In the genomic region with DNA sequence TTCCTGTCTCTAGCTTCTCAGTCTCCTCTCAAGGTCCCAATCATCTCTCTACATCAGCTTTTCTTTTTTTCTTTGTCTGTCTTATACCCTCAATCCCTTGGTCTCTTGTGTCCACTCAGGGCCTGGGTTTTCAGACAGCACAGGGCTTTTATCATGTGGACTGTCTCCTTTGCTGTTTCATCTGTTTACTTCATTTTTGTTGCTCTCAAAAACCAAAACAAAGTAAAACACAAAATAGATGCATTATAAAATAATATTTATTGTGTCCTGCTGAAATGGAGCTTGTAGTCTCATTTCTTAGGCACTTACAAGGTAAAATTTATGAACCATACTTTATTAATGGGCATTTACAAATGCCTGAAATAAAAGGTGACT, we compare ENCODE assay signal across 15 cellular contexts. TPM values are rescaled to one million over a fixed set of nuclear protein-coding genes. Genes with fewer than 3 reads are reported as not detected.
A peak's percentile ranks its signal among the peaks of the same experiment; 100 is the strongest.
DNase-seq lines count a peak whose midpoint lies in the region; ATAC-seq and TF ChIP-seq lines count a peak whose summit lies in the region.
"Had no signal": no experiment of that assay in that cellular context is flagged by ENCODE, and none has a peak within 500 bp of the region (broad histone marks: within the 10 kb centered on the region; RNA-seq: fewer than 3 reads in every experiment).

No MANE protein-coding gene starts in this region.

- peaks cover 5% of the 10 kb centered on the region for H3K36me3 Mint-ChIP-seq in activated T-cell treated with anti-CD3 and anti-CD28 coated beads, Interleukin-2, amount 50 U/mL, for 4 hours (ENCODE audit: insufficient read depth)
- H3K36me3 Mint-ChIP-seq in T-helper 17 cell (ENCODE audit: low read depth), result no peaks in the 10 kb centered on the region

- H3K9me3 ChIP-seq in T-helper 17 cell (ENCODE audit: control insufficient read depth, low read length, poor library complexity, severe bottlenecking) (no peaks in the 10 kb centered on the region), right lobe of liver (no peaks in the 10 kb centered on the region), thymus (ENCODE audit: control insufficient read depth) (peaks cover 1% of the 10 kb centered on the region)
- H3K9me3 ChIP-seq: thyroid gland had no signal

- no peak for DNase-seq in activated T-cell treated with anti-CD3 and anti-CD28 coated beads, Interleukin-2, amount 50 U/mL, for 4 hours
- no peak for DNase-seq in activated T-cell treated with anti-CD3 and anti-CD28 coated beads, Interleukin-2, amount 50 U/mL, for 48 hours
- no peak for DNase-seq in T-helper 17 cell
- no peak for DNase-seq in right lobe of liver
- DNase-seq in activated CD4-positive, CD25-positive, alpha-beta regulatory T cell treated with anti-CD3 and anti-CD28 coated beads, Interleukin-2, amount 50 U/mL, for 72 hours, result no peak
- no peak for DNase-seq in GOT3 (lab: John Stamatoyannopoulos, UW)
- no peak for DNase-seq in GM19238 (ENCODE audit: insufficient read length, low spot score)
- DNase-seq: NCI-H1092, NCI-H510A, Right ventricle myocardium superior, thyroid gland had no signal

- H3K27me3 ChIP-seq in right lobe of liver (no peaks in the 10 kb centered on the region), thymus (ENCODE audit: control insufficient read depth, insufficient read depth) (no peaks in the 10 kb centered on the region)
- H3K27me3 ChIP-seq: thyroid gland had no signal

- peaks cover 8% of the 10 kb centered on the region for H3K9me3 Mint-ChIP-seq in activated T-cell treated with anti-CD3 and anti-CD28 coated beads, Interleukin-2, amount 50 U/mL, for 4 hours

- no peak for TF ChIP-seq POLR2A in right lobe of liver (IDR thresholded peaks at IDR 0.05)

- peak overlapping the region; percentile 98 for H3K27ac Mint-ChIP-seq in T-helper 17 cell

- H3K36me3 ChIP-seq in right lobe of liver, result no peaks in the 10 kb centered on the region
- no peaks in the 10 kb centered on the region for H3K36me3 ChIP-seq in thymus (ENCODE audit: control insufficient read depth, insufficient read depth)
- H3K36me3 ChIP-seq: thyroid gland had no signal

- peak overlapping the region; percentile 62 for H3K4me3 Mint-ChIP-seq in activated T-cell treated with anti-CD3 and anti-CD28 coated beads, Interleukin-2, amount 50 U/mL, for 4 hours
- H3K4me3 Mint-ChIP-seq in T-helper 17 cell, result peak overlapping the region; percentile 80

- no peak for TF ChIP-seq CTCF in right lobe of liver (IDR thresholded peaks at IDR 0.05)

- H3K27me3 Mint-ChIP-seq in activated T-cell treated with anti-CD3 and anti-CD28 coated beads, Interleukin-2, amount 50 U/mL, for 4 hours (ENCODE audit: low read depth), result no peaks in the 10 kb centered on the region
- H3K27me3 Mint-ChIP-seq in T-helper 17 cell, result no peaks in the 10 kb centered on the region

- peaks cover 0 to 61% (median 31%) of the 10 kb centered on the region in 4 donors for H3K4me1 ChIP-seq in right lobe of liver
- H3K4me1 ChIP-seq in thymus (ENCODE audit: control insufficient read depth, insufficient read depth, low read length), result peaks cover 32% of the 10 kb centered on the region
- H3K4me1 ChIP-seq: thyroid gland had no signal

- H3K27ac ChIP-seq in right lobe of liver (peak overlapping the region; percentile 35 to 65 (median 63)), thymus (ENCODE audit: low read depth) (peak overlapping the region; percentile 93)
- H3K27ac ChIP-seq: thyroid gland had no signal

- peaks cover 58% of the 10 kb centered on the region for H3K4me1 Mint-ChIP-seq in activated T-cell treated with anti-CD3 and anti-CD28 coated beads, Interleukin-2, amount 50 U/mL, for 4 hours (ENCODE audit: low read depth)
- H3K4me1 Mint-ChIP-seq in T-helper 17 cell, result peaks cover 47% of the 10 kb centered on the region

- H3K4me3 ChIP-seq in right lobe of liver (no peak overlapping the region), thymus (ENCODE audit: low read length) (peak overlapping the region; percentile 23)
- H3K4me3 ChIP-seq: lung, thyroid gland had no signal

- ATAC-seq in activated T-cell treated with anti-CD3 and anti-CD28 coated beads, Interleukin-2, amount 50 U/mL, for 4 hours, result no peak
- no peak for ATAC-seq in T-helper 17 cell
- no peak for ATAC-seq in right lobe of liver

- intact Hi-C loops in right lobe of liver (cut with DNase I), result no loop called here

RNA-seq across cellular contexts. Expression of a gene that starts 17.8 kb away (rescaled TPM):
- 10 to 100 TPM; 19.4 to 26.6 (median 19.6) TPM for total RNA-seq in activated T-cell treated with anti-CD3 and anti-CD28 coated beads, Interleukin-2, amount 50 U/mL, for 4 hours
- 10 to 100 TPM; 24.8 to 38.0 TPM for total RNA-seq in T-helper 17 cell
- total RNA-seq in right lobe of liver, result 1 to 10 TPM in 1 of 6 experiments, under 1 TPM in 5; 0.26 to 1.1 (median 0.69) TPM
- polyA plus RNA-seq in thymus, result 12.6 TPM
- total RNA-seq: astrocyte, pulmonary artery endothelial cell had no signal

RNA-seq across cellular contexts. Expression of a gene that starts 38.5 kb away (rescaled TPM):
- 10 to 100 TPM in 1 of 3 donors, 1 to 10 TPM in 2; 7.0 to 14.7 (median 7.7) TPM for total RNA-seq in activated T-cell treated with anti-CD3 and anti-CD28 coated beads, Interleukin-2, amount 50 U/mL, for 4 hours
- total RNA-seq in T-helper 17 cell, result 10 to 100 TPM; 66.2 to 71.6 TPM
- 10 to 100 TPM in 1 of 6 experiments, 1 to 10 TPM in 5; 2.4 to 11.1 (median 3.4) TPM for total RNA-seq in right lobe of liver
- 5.9 TPM for polyA plus RNA-seq in thymus
- total RNA-seq: astrocyte, pulmonary artery endothelial cell had no signal

Comparison
In these comparisons a context has a peak if more than half of its experiments do, and no peak if none do; other contexts are left out.
1. RNA of a gene that starts 17.8 kb away (total RNA-seq): 24.8 to 38.0 TPM in T-helper 17 cell and 19.4 to 26.6 TPM in activated T-cell treated with anti-CD3 and anti-CD28 coated beads, Interleukin-2, amount 50 U/mL, for 4 hours; 0.26 to 1.1 TPM in right lobe of liver; every median in the first group is over 4 times any median in the second.
2. RNA of a gene that starts 38.5 kb away (total RNA-seq): 66.2 to 71.6 TPM in T-helper 17 cell; 7.0 to 14.7 TPM in activated T-cell treated with anti-CD3 and anti-CD28 coated beads, Interleukin-2, amount 50 U/mL, for 4 hours and 2.4 to 11.1 TPM in right lobe of liver; every median in the first group is over 4 times any median in the second.